23 cellular contexts compared by ENCODE assay signal in the genomic region with DNA sequence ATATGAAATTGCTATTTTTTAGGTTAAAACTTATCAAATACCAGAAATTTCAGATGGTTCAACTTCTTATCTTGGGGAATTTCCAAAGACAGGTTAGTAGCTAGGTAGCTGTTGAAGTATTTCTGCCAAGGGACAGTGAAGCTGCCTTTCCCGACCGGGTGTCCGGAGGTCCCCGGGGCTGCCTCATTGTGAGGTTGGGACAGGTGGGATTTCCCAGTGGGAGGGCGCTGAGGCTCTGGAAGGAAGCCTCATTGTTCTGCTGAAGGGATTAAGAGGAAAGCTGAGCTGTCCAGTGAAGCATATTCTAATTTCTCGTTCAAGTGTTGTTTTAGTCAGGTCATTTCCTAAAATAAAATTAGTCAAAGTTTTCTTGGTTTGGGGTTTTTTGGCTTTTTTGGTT.
"Had no signal": no experiment of that assay in that cellular context is flagged by ENCODE, and none has a peak within 500 bp of the region (broad histone marks: within the 10 kb centered on the region; RNA-seq: fewer than 3 reads in every experiment).

No MANE protein-coding gene starts in this region.

- H2AFZ ChIP-seq: hepatocyte had no signal

- H3K27ac Mint-ChIP-seq: activated CD4-positive, alpha-beta T cell treated with anti-CD3 and anti-CD28 coated beads for 36 hours; activated T-helper 1 cell treated with anti-CD3 and anti-CD28 coated beads, Interleukin-12 subunit alpha, Interleukin-12 subunit beta, Interleukin-2, Interleukin-4 antibody, amounts not matched to agents 30 ng/mL and 10 ng/mL and 1 ng/mL, durations not matched to agents 14 hours and 24 hours and 36 hours had no signal

- H3K79me2 ChIP-seq: hepatocyte had no signal

- H3K4me1 Mint-ChIP-seq: activated CD4-positive, alpha-beta T cell treated with anti-CD3 and anti-CD28 coated beads for 36 hours had no signal

- H3K9me3 Mint-ChIP-seq: activated T-helper 1 cell treated with anti-CD3 and anti-CD28 coated beads, Interleukin-12 subunit alpha, Interleukin-12 subunit beta, Interleukin-2, Interleukin-4 antibody, amounts not matched to agents 30 ng/mL and 10 ng/mL and 1 ng/mL, durations not matched to agents 14 hours and 24 hours and 36 hours had no signal

- DNase-seq: activated CD4-positive, alpha-beta T cell treated with anti-CD3 and anti-CD28 coated beads for 36 hours; activated CD4-positive, alpha-beta T cell treated with anti-CD3 and anti-CD28 coated beads, Interleukin-2, amount 50 U/mL, for 4 hours; activated gamma-delta T cell; activated naive CD4-positive, alpha-beta T cell treated with anti-CD3 and anti-CD28 coated beads, Interleukin-2, amount 50 U/mL, for 16 hours; aorta; brain microvascular endothelial cell; caudate nucleus; dermis blood vessel endothelial cell; effector memory CD4-positive, alpha-beta T cell; foreskin melanocyte; left cardiac atrium; mesenchymal stem cell; mucosa of descending colon; stimulated activated CD4-positive, alpha-beta T cell treated with anti-CD3 and anti-CD28 coated beads, Interleukin-4, amount 100 ng/mL, for 1 hour; stimulated activated naive CD4-positive, alpha-beta T cell; T-helper 9 cell; testis; trophoblast cell; uterus had no signal

- H3K4me2 ChIP-seq: hepatocyte had no signal

- H3K27me3 ChIP-seq: brain microvascular endothelial cell, hepatocyte, spleen, testis, uterus had no signal

- H3K4me3 ChIP-seq: hepatocyte, mucosa of descending colon, spleen, testis, uterus had no signal

- H3K27ac ChIP-seq: brain microvascular endothelial cell, hepatocyte, spleen, testis, uterus had no signal

- H3K27me3 Mint-ChIP-seq: activated CD4-positive, alpha-beta T cell treated with anti-CD3 and anti-CD28 coated beads for 36 hours had no signal

- H3K4me1 ChIP-seq: spleen, testis, uterus had no signal

- ATAC-seq: activated CD4-positive, alpha-beta T cell treated with anti-CD3 and anti-CD28 coated beads for 36 hours; esophagus mucosa; left cardiac atrium; mucosa of descending colon had no signal

- H3K36me3 ChIP-seq: brain microvascular endothelial cell, uterus had no signal

- H3K4me3 Mint-ChIP-seq: activated CD4-positive, alpha-beta T cell treated with anti-CD3 and anti-CD28 coated beads for 36 hours; activated T-helper 1 cell treated with anti-CD3 and anti-CD28 coated beads, Interleukin-12 subunit alpha, Interleukin-12 subunit beta, Interleukin-2, Interleukin-4 antibody, amounts not matched to agents 30 ng/mL and 10 ng/mL and 1 ng/mL, durations not matched to agents 14 hours and 24 hours and 36 hours had no signal

- H3K9me3 ChIP-seq: mucosa of descending colon, spleen, testis, uterus had no signal
